ENCODE assay signal across 11 cellular contexts in the genomic region with DNA sequence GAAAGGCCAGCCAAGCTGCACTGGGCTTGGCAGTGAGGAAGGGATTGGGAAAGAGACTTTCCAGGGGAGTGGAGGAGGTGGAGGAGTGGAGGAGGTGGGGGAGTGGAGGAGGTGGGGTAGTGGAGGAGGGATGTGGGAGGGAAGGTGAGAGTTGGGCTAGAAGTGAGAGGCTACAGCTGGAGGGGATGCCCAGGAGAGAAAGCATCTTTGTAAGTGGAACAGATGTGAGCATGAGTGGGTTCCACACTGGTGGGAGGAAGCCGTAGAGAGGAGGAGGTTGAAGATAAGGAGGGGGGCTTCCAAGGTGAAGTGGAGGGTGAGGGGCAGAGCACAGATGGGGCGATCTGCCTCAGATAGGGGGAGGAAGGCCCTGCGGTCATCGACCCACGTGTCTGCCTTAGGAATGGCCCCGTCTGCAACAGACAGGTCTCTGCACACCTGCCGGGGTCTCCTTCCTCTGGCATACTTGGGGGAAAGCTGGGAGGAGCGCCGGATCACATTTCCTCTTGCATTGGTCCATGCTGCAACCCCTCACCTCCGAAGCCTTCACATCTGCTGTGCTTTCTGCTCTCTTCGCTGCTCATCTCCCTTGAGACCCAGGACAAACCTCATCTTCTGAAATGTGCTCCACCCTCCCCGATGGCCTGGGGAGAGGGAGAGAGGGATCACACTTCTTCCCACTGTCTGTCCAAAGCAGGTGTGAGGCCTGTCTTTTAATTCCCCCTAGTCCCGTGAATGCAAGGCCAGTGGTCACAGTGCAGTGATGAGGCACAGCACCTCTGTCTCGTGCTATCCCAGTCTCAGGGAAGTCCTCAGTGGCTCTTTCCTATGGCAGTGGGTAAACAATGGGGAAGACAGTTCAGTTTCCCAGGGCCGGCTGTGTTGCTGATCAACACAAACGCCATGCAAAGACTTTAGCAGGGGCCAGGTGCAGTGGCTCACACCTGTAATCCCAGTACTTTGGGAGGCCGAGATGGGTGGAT. TPM values are rescaled to one million over a fixed set of nuclear protein-coding genes. Genes with fewer than 3 reads are reported as not detected.
DNase-seq lines count a peak whose midpoint lies in the region; ATAC-seq and TF ChIP-seq lines count a peak whose summit lies in the region.
"Had no signal": no experiment of that assay in that cellular context is flagged by ENCODE, and none has a peak within 500 bp of the region (broad histone marks: within the 10 kb centered on the region; RNA-seq: fewer than 3 reads in every experiment).

No MANE protein-coding gene starts in this region.

- no peak overlapping the region for H3K27ac ChIP-seq in ascending aorta

- peak; percentile 48 for DNase-seq in NCI-H510A treated with DMSO at 0.1 percent for 48 hours (lab: John Stamatoyannopoulos, UW)
- DNase-seq in NCI-H510A (lab: John Stamatoyannopoulos, UW): no peak
- DNase-seq in HuH-7 (ENCODE audit: low spot score): peak; percentile 93
- DNase-seq in dedifferentiated amniotic fluid mesenchymal stem cell (ENCODE audit: extremely low spot score): peak; percentile 23
- no peak for DNase-seq in omental fat pad (ENCODE audit: low spot score)
- DNase-seq in ascending aorta (ENCODE audit: low spot score in 2 of 2): no peak
- no peak for DNase-seq in activated effector memory CD4-positive, alpha-beta T cell treated with Interleukin-2 at 50 U/mL for 16 hours
- DNase-seq: cortex of kidney; NCI-H446 treated with DMSO at 0.1 percent for 48 hours; stimulated activated CD4-positive, alpha-beta T cell treated with anti-CD3 and anti-CD28 coated beads, Interleukin-1b, Interleukin-23, amount 100 ng/mL, for 48 hours had no signal

- H3K9me3 ChIP-seq in ascending aorta: no peaks in the 10 kb centered on the region

- no peak overlapping the region for H3K4me3 ChIP-seq in ascending aorta

- no peaks in the 10 kb centered on the region for H3K27me3 ChIP-seq in ascending aorta

- peak; percentile 52 for ATAC-seq in omental fat pad (ENCODE audit: low FRiP score)
- ATAC-seq in HG02610 (IDR thresholded peaks at IDR 0.05; ENCODE audit: unreplicated experiment): no peak

- H3K36me3 ChIP-seq in ascending aorta: no peaks in the 10 kb centered on the region

- intact Hi-C loops in ascending aorta (cut with DNase I): no loop called here

- H3K4me1 ChIP-seq in ascending aorta: peaks cover 0 to 3% of the 10 kb centered on the region in 2 donors

- TF ChIP-seq CTCF in omental fat pad (IDR thresholded peaks at IDR 0.05): no peak
- TF ChIP-seq CTCF in ascending aorta (IDR thresholded peaks at IDR 0.05): no peak

RNA-seq across cellular contexts. Expression of a gene that starts 48.6 kb away (rescaled TPM):
- total RNA-seq in omental fat pad: 10 to 100 TPM; 61.8 to 89.6 (median 76.3) TPM
- 55.2 TPM for total RNA-seq in ascending aorta

Comparison
In these comparisons a context has a peak if more than half of its experiments do, and no peak if none do; other contexts are left out.
1. DNase-seq: peak in NCI-H510A treated with DMSO at 0.1 percent for 48 hours (single experiment), HuH-7 (single experiment) and dedifferentiated amniotic fluid mesenchymal stem cell (single experiment); none in NCI-H510A (single experiment), omental fat pad (single experiment), ascending aorta (0 of 2) and activated effector memory CD4-positive, alpha-beta T cell treated with Interleukin-2 at 50 U/mL for 16 hours (single experiment).